Comparison of ENCODE assay signal across 8 cellular contexts in genomic region chr20:20711413-20711812, GRCh38. TPM values are rescaled to one million over a fixed set of nuclear protein-coding genes. Genes with fewer than 3 reads are reported as not detected.
DNase-seq lines count a peak whose midpoint lies in the region; ATAC-seq and TF ChIP-seq lines count a peak whose summit lies in the region.

No MANE protein-coding gene starts in this region.

- H3K4me3 Mint-ChIP-seq in activated naive CD4-positive, alpha-beta T cell treated with anti-CD3 and anti-CD28 coated beads for 36 hours: peak overlapping the region; percentile 87

- H3K36me3 Mint-ChIP-seq in activated naive CD4-positive, alpha-beta T cell treated with anti-CD3 and anti-CD28 coated beads for 36 hours (ENCODE audit: low read depth): peaks cover 9% of the 10 kb centered on the region

- no peaks in the 10 kb centered on the region for H4K20me1 ChIP-seq in osteoblast (ENCODE audit: insufficient read depth, low read length)

- ATAC-seq in left lobe of liver: no peak

- CTCF ChIA-PET in activated naive CD4-positive, alpha-beta T cell treated with anti-CD3 and anti-CD28 coated beads for 36 hours (lab: Charles Lee): no interaction called here
- CTCF ChIA-PET in RWPE1 (lab: Yijun Ruan, JAX): interaction anchor here (0.6 kb wide), 1 partner anchor 59 kb away, joined by 3 read pairs; no protein-coding TSS in a partner anchor

- H3K27ac ChIP-seq in osteoblast (ENCODE audit: low read depth, low read length) (no peak overlapping the region), RWPE1 (no peak overlapping the region)

- peak overlapping the region; percentile 68 for H3K9ac ChIP-seq in endocrine pancreas (ENCODE audit: control insufficient read depth, insufficient read depth, low read length)

- peak overlapping the region; percentile 85 for H3K4me2 ChIP-seq in osteoblast (ENCODE audit: insufficient read depth, low read length)

- H2AFZ ChIP-seq in osteoblast (ENCODE audit: low read length): peak overlapping the region; percentile 78

- H3K27me3 Mint-ChIP-seq in activated naive CD4-positive, alpha-beta T cell treated with anti-CD3 and anti-CD28 coated beads for 36 hours (ENCODE audit: low read depth): no peaks in the 10 kb centered on the region

- POLR2A ChIA-PET in RWPE1 (lab: Yijun Ruan, JAX; ENCODE audit: low non-redundant PET): no interaction called here

- H3K36me3 ChIP-seq in endocrine pancreas (ENCODE audit: control insufficient read depth, insufficient read depth, low read length) (no peaks in the 10 kb centered on the region), osteoblast (ENCODE audit: insufficient read depth, low read length) (no peaks in the 10 kb centered on the region)

- DNase-seq in activated naive CD4-positive, alpha-beta T cell treated with anti-CD3 and anti-CD28 coated beads for 36 hours: peak; percentile 38
- DNase-seq in activated naive CD4-positive, alpha-beta T cell treated with anti-CD3 and anti-CD28 coated beads, Interleukin-2, amount 50 U/mL, for 16 hours: no peak
- DNase-seq in SW480 (ENCODE audit: low spot score): peak; percentile 49
- no peak for DNase-seq in osteoblast (ENCODE audit: insufficient read length, low spot score, missing footprints)
- DNase-seq in occipital lobe (lab: John Stamatoyannopoulos, UW): no peak
- DNase-seq in RWPE1 (ENCODE audit: low spot score): no peak
- DNase-seq in left lobe of liver (ENCODE audit: low spot score): no peak

- H3K4me1 Mint-ChIP-seq in activated naive CD4-positive, alpha-beta T cell treated with anti-CD3 and anti-CD28 coated beads for 36 hours (ENCODE audit: low read depth): peaks cover 40% of the 10 kb centered on the region

- intact Hi-C loops in activated naive CD4-positive, alpha-beta T cell treated with anti-CD3 and anti-CD28 coated beads for 36 hours (cut with micrococcal nuclease): loop anchor here (1.0 to 10.0 kb wide), 6 partner anchors 39 to 975 kb away; partner anchors contain the start of gene NAA20

- H3K4me3 ChIP-seq in endocrine pancreas (ENCODE audit: control insufficient read depth, insufficient read depth, low read length): peak overlapping the region; percentile 88
- peak overlapping the region; percentile 85 for H3K4me3 ChIP-seq in osteoblast (ENCODE audit: insufficient read depth, low read length)

- TF ChIP-seq CTCF in osteoblast (IDR thresholded peaks at IDR 0.05; ENCODE audit: extremely low read depth, low read depth, low read length) (no peak), RWPE1 (conservative IDR thresholded peaks at IDR 0.05; ENCODE audit: low read depth) (no peak)

- peak overlapping the region; percentile 82 for H3K27ac Mint-ChIP-seq in activated naive CD4-positive, alpha-beta T cell treated with anti-CD3 and anti-CD28 coated beads for 36 hours

- peaks cover 5% of the 10 kb centered on the region for H3K9me3 Mint-ChIP-seq in activated naive CD4-positive, alpha-beta T cell treated with anti-CD3 and anti-CD28 coated beads for 36 hours

- H3K27me3 ChIP-seq in endocrine pancreas (ENCODE audit: control insufficient read depth, insufficient read depth, low read length) (no peaks in the 10 kb centered on the region), osteoblast (ENCODE audit: insufficient read depth, low read length) (no peaks in the 10 kb centered on the region)

- H3K79me2 ChIP-seq in osteoblast (ENCODE audit: insufficient read depth, low read length): peaks cover 3% of the 10 kb centered on the region

- H3K9me3 ChIP-seq in endocrine pancreas (ENCODE audit: control insufficient read depth, low read length): no peaks in the 10 kb centered on the region
- no peaks in the 10 kb centered on the region for H3K9me3 ChIP-seq in osteoblast (ENCODE audit: low read depth, low read length)

- H3K4me1 ChIP-seq in endocrine pancreas (ENCODE audit: control insufficient read depth, insufficient read depth, low read length) (peaks cover 23% of the 10 kb centered on the region), osteoblast (ENCODE audit: insufficient read depth, low read length) (peaks cover 11% of the 10 kb centered on the region)

RNA-seq across cellular contexts. Expression of gene RALGAPA2, which starts 1.0 kb away (rescaled TPM):
- total RNA-seq in activated naive CD4-positive, alpha-beta T cell treated with anti-CD3 and anti-CD28 coated beads for 36 hours: 10 to 100 TPM; 13.6 to 13.7 TPM
- total RNA-seq in osteoblast (6.2 and 7.7 TPM in 2 replicates), occipital lobe (63.9 TPM), left lobe of liver (52.0 TPM)

Comparison
In these comparisons a context has a peak if more than half of its experiments do, and no peak if none do; other contexts are left out.
1. DNase-seq: peak in activated naive CD4-positive, alpha-beta T cell treated with anti-CD3 and anti-CD28 coated beads for 36 hours (single experiment) and SW480 (single experiment); none in activated naive CD4-positive, alpha-beta T cell treated with anti-CD3 and anti-CD28 coated beads, Interleukin-2, amount 50 U/mL, for 16 hours (single experiment), osteoblast (single experiment), occipital lobe (single experiment), RWPE1 (single experiment) and left lobe of liver (single experiment).